In the genomic region with DNA sequence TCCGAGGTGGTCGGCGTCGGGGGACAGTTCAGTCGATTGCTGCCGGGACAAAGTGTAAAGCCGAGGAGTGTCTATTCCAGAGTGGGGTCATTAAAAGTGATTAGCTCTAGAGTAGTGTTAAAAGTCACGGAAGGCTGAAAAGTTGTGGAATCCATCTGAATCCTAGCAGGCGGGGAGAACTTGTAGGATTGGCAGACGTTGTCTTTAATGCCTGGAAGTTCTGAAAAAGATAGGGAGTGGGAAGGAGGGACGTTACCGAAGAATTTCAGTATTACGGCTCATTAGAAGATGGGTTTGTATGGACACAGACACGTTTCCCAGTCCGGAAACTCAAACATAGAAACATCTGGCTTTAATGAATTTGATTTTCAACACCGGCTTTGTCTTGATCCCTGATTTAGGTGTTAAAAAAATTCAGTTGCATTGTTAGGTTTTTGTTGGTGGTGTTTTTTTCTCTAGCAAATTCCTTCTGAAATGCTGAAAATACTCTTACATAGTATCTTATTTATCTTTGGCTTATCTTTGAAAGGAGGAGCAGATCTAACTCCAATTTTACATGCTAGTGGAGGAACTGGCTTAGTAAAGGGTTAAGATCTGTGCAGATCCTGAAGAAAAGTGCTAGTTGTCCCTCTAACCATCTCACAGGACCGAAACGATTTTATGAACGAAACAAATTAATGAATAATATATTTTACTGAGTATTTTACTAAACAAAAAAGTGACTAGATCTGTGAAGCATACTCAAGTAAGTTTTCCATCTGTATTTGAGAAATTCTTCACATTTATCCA, we compare ENCODE assay signal across 8 cellular contexts. TPM values are rescaled to one million over a fixed set of nuclear protein-coding genes. Genes with fewer than 3 reads are reported as not detected.
DNase-seq lines count a peak whose midpoint lies in the region; TF ChIP-seq lines count a peak whose summit lies in the region.

No MANE protein-coding gene starts in this region.

- peak overlapping the region; percentile 95 for H3K27ac ChIP-seq in HUES64 (ENCODE audit: low read depth, low read length)
- peak overlapping the region; percentile 94 to 99 (median 96) for H3K27ac ChIP-seq in adrenal gland
- peak overlapping the region; percentile 99 for H3K27ac ChIP-seq in skeletal muscle tissue (ENCODE audit: low read depth, low read length)

- H3K9ac ChIP-seq in HUES64 (ENCODE audit: low read depth, low read length) (peak overlapping the region; percentile 97), iPS-15b (ENCODE audit: low read depth, low read length) (peak overlapping the region; percentile 99), skeletal muscle tissue (ENCODE audit: low read depth in 1 of 3, low read length in 3 of 3) (peak overlapping the region; percentile 99 to 100 (median 100))

- H3K4me1 ChIP-seq in HUES64 (ENCODE audit: insufficient read depth, low read length) (peaks cover 31% of the 10 kb centered on the region), adrenal gland (replicated peaks in 1 of 2) (peaks cover 17 to 50% of the 10 kb centered on the region in 2 donors), iPS-15b (ENCODE audit: control insufficient read depth, insufficient read depth, low read length) (peaks cover 23% of the 10 kb centered on the region), skeletal muscle tissue (ENCODE audit: control insufficient read depth in 3 of 3, insufficient read depth in 3 of 3, low read length in 3 of 3) (peaks cover 10 to 25% (median 19%) of the 10 kb centered on the region in 3 donors)

- no peak for TF ChIP-seq CTCF in adrenal gland (IDR thresholded peaks at IDR 0.05)

- no peaks in the 10 kb centered on the region for H3K9me3 ChIP-seq in HUES64 (ENCODE audit: insufficient read depth, low read depth, low read length)
- no peaks in the 10 kb centered on the region for H3K9me3 ChIP-seq in adrenal gland (replicated peaks in 1 of 3)
- no peaks in the 10 kb centered on the region for H3K9me3 ChIP-seq in iPS-15b (ENCODE audit: control insufficient read depth, insufficient read depth, low read length)
- no peaks in the 10 kb centered on the region for H3K9me3 ChIP-seq in skeletal muscle tissue (ENCODE audit: control insufficient read depth in 3 of 3, low read length in 3 of 3)

- peak; percentile 53 for DNase-seq in DMS114 treated with DMSO at 0.1 percent for 48 hours (lab: John Stamatoyannopoulos, UW; ENCODE audit: unreplicated experiment)
- no peak for DNase-seq in adrenal gland
- DNase-seq in central memory CD4-positive, alpha-beta T cell: no peak
- DNase-seq in GM19238 (ENCODE audit: insufficient read length, low spot score): no peak
- no peak for DNase-seq in stimulated activated CD4-positive, alpha-beta T cell treated with anti-CD3 and anti-CD28 coated beads, Interleukin-2, amount 100 ng/mL, for 24 hours

- peak overlapping the region; percentile 91 for H3K4me3 ChIP-seq in HUES64 (ENCODE audit: low read length)
- H3K4me3 ChIP-seq in adrenal gland: peak overlapping the region; percentile 81 to 99 (median 88)
- H3K4me3 ChIP-seq in iPS-15b (ENCODE audit: low read depth, low read length): peak overlapping the region; percentile 95
- peak overlapping the region; percentile 85 to 94 (median 90) for H3K4me3 ChIP-seq in skeletal muscle tissue (ENCODE audit: low read length in 3 of 3)

- intact Hi-C loops in adrenal gland (cut with DNase I): no loop called here

- peaks cover 3% of the 10 kb centered on the region; the same call in 1 of the 2 replicates for H3K36me3 ChIP-seq in HUES64 (ENCODE audit: insufficient read depth, low read length)
- H3K36me3 ChIP-seq in adrenal gland (replicated peaks in 1 of 2): no peaks in the 10 kb centered on the region
- no peaks in the 10 kb centered on the region for H3K36me3 ChIP-seq in iPS-15b (ENCODE audit: control insufficient read depth, insufficient read depth, low read length)
- H3K36me3 ChIP-seq in skeletal muscle tissue (ENCODE audit: control insufficient read depth in 3 of 3, insufficient read depth in 3 of 3, low read length in 3 of 3): no peaks in the 10 kb centered on the region

- H3K27me3 ChIP-seq in HUES64 (ENCODE audit: insufficient read depth, low read length) (no peaks in the 10 kb centered on the region), adrenal gland (no peaks in the 10 kb centered on the region), iPS-15b (ENCODE audit: control insufficient read depth, insufficient read depth, low read length) (no peaks in the 10 kb centered on the region), skeletal muscle tissue (ENCODE audit: control insufficient read depth in 3 of 3, insufficient read depth in 3 of 3, low read length in 3 of 3) (no peaks in the 10 kb centered on the region)

- under 1% methylated on average over 16 of the region's 19 CpGs for WGBS in HUES64
- WGBS in adrenal gland, 4 donors: 1 to 2% (median 2%) methylated on average over 19 of the region's 19 CpGs

- TF ChIP-seq POLR2A in adrenal gland (IDR thresholded peaks at IDR 0.05): no peak

RNA-seq across cellular contexts. Expression of a gene that starts 0.9 kb away (rescaled TPM):
- polyA plus RNA-seq in HUES64 (2013, experiment 1 of 2): 27.7 TPM
- 25.4 TPM for polyA plus RNA-seq in HUES64 (2013, experiment 2 of 2)
- total RNA-seq in adrenal gland (10 to 100 TPM; 38.0 to 81.2 (median 63.9) TPM), skeletal muscle tissue (32.9 TPM)
- 10 to 100 TPM; 20.7 to 37.6 (median 25.5) TPM for polyA plus RNA-seq in adrenal gland
